Comparison of ENCODE assay signal across 23 cellular contexts in the genomic region with DNA sequence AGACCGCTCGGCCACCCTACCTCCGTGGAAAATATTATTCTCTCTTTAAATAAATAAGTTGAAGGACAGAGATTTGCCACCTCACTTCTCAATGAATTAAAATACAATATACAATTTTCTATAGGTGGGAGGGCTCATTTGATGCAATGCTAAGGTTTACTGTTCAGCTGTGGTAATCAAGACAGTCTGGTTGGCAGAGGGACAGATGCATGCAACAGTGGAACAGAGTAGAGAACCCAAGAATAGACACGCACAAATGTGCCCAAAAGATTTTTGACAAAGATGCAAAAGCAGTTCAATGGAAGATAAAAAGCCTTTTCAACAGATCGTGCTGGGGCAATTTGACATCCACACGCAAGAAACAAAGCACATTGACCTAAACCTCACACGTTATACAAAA.
"Had no signal": no experiment of that assay in that cellular context is flagged by ENCODE, and none has a peak within 500 bp of the region (broad histone marks: within the 10 kb centered on the region; RNA-seq: fewer than 3 reads in every experiment).

No MANE protein-coding gene starts in this region.

- ATAC-seq: left lobe of liver had no signal

- H3K27ac ChIP-seq: neutrophil, ovary, tibial artery, upper lobe of right lung, VCaP had no signal

- H3K4me3 ChIP-seq: lung, mucosa of descending colon, ovary, tibial artery, upper lobe of right lung had no signal

- DNase-seq: activated CD4-positive, alpha-beta T cell treated with anti-CD3 and anti-CD28 coated beads for 4 hours; activated CD4-positive, alpha-beta T cell treated with anti-CD3 and anti-CD28 coated beads, Interleukin-2, amount 50 U/mL, for 4 hours; activated T-cell treated with anti-CD3 and anti-CD28 coated beads, Interleukin-2, amount 50 U/mL, for 1 hour; mucosa of descending colon; nephron progenitor cell; stimulated activated CD4-positive, alpha-beta T cell treated with anti-CD3 and anti-CD28 coated beads, Interleukin-4, amount 100 ng/mL, for 24 hours; T-cell; tibial artery; upper lobe of right lung had no signal

- H3K9me3 ChIP-seq: mucosa of descending colon, neutrophil, ovary, tibial artery, upper lobe of right lung had no signal

- H3K36me3 ChIP-seq: neutrophil, ovary, tibial artery, upper lobe of right lung had no signal

- H3K27me3 ChIP-seq: neutrophil, ovary, tibial artery, upper lobe of right lung had no signal

- H3K27ac Mint-ChIP-seq: activated naive CD4-positive, alpha-beta T cell treated with anti-CD3 and anti-CD28 coated beads, Interleukin-2, amount 50 U/mL, for 24 hours; activated T-helper 2 cell treated with anti-CD3 and anti-CD28 coated beads, Interferon-gamma antibody, Interleukin-2, Interleukin-4, amounts not matched to agents 10 μg/mL and 5 μg/mL and 100 μg/mL, durations not matched to agents 14 hours and 24 hours and 36 hours; dendritic cell treated with granulocyte-macrophage colony-stimulating factor and Interleukin-4, amounts not matched to agents 40 ng/mL and 50 ng/mL, for 4 days; endodermal cell; nephron progenitor cell; progenitor cell of endocrine pancreas; stimulated activated effector memory CD8-positive, alpha-beta T cell treated with anti-CD3 and anti-CD28 coated beads, Interleukin-12 subunit alpha, Interleukin-12 subunit beta, amount 100 ng/mL, for 72 hours; stimulated activated naive CD8-positive, alpha-beta T cell treated with anti-CD3 and anti-CD28 coated beads, Interleukin-15, Interleukin-2, amounts not matched to agents 100 ng/mL and 50 ng/mL, for 24 hours had no signal

- H3K9me3 Mint-ChIP-seq: activated naive CD4-positive, alpha-beta T cell treated with anti-CD3 and anti-CD28 coated beads, Interleukin-2, amount 50 U/mL, for 24 hours; activated T-helper 2 cell treated with anti-CD3 and anti-CD28 coated beads, Interferon-gamma antibody, Interleukin-2, Interleukin-4, amounts not matched to agents 10 μg/mL and 5 μg/mL and 100 μg/mL, durations not matched to agents 14 hours and 24 hours and 36 hours; central memory CD8-positive, alpha-beta T cell; dendritic cell treated with granulocyte-macrophage colony-stimulating factor and Interleukin-4, amounts not matched to agents 40 ng/mL and 50 ng/mL, for 4 days; endodermal cell; nephron progenitor cell; stimulated activated effector memory CD8-positive, alpha-beta T cell treated with anti-CD3 and anti-CD28 coated beads, Interleukin-12 subunit alpha, Interleukin-12 subunit beta, amount 100 ng/mL, for 72 hours; stimulated activated naive CD8-positive, alpha-beta T cell treated with anti-CD3 and anti-CD28 coated beads, Interleukin-15, Interleukin-2, amounts not matched to agents 100 ng/mL and 50 ng/mL, for 24 hours; T-cell; T-helper 2 cell treated with Interferon-gamma antibody and Interleukin-4, amounts not matched to agents 5 μg/mL and 100 μg/mL, for 36 hours had no signal

- H3K36me3 Mint-ChIP-seq: activated naive CD4-positive, alpha-beta T cell treated with anti-CD3 and anti-CD28 coated beads, Interleukin-2, amount 50 U/mL, for 24 hours; T-cell had no signal

- H3K27me3 Mint-ChIP-seq: progenitor cell of endocrine pancreas had no signal

- H3K4me3 Mint-ChIP-seq: activated naive CD4-positive, alpha-beta T cell treated with anti-CD3 and anti-CD28 coated beads, Interleukin-2, amount 50 U/mL, for 24 hours; central memory CD8-positive, alpha-beta T cell; dendritic cell treated with granulocyte-macrophage colony-stimulating factor and Interleukin-4, amounts not matched to agents 40 ng/mL and 50 ng/mL, for 4 days; endodermal cell; nephron progenitor cell; stimulated activated effector memory CD8-positive, alpha-beta T cell treated with anti-CD3 and anti-CD28 coated beads, Interleukin-12 subunit alpha, Interleukin-12 subunit beta, amount 100 ng/mL, for 72 hours; stimulated activated naive CD8-positive, alpha-beta T cell treated with anti-CD3 and anti-CD28 coated beads, Interleukin-15, Interleukin-2, amounts not matched to agents 100 ng/mL and 50 ng/mL, for 24 hours; T-cell; T-helper 2 cell treated with Interferon-gamma antibody and Interleukin-4, amounts not matched to agents 5 μg/mL and 100 μg/mL, for 36 hours had no signal
